ENCODE assay signal across 7 cellular contexts in the genomic region with DNA sequence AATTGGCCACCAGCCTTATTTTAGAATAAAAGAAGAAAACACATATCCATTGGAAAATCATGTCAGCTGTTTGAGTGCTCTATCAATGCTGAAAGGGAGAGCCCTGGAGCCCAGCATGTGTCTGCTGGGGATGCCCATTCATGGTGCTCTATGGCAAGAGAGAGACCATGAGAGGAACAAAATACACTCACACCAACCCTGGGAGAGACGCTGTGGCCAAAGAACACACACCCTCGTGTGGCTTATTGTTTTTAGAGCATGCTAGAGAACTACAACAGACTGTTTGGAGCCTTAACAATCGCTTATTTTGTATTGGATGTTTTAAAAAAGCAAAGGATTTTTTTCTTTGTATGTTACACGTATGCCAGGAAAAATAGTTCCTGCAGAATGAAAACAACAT.
"Had no signal": no experiment of that assay in that cellular context is flagged by ENCODE, and none has a peak within 500 bp of the region (broad histone marks: within the 10 kb centered on the region; RNA-seq: fewer than 3 reads in every experiment).

No MANE protein-coding gene starts in this region.

- H3K9me3 Mint-ChIP-seq: H9 had no signal

- H3K36me3 Mint-ChIP-seq: IgD-negative memory B cell had no signal

- DNase-seq: GM23248, H9, HCEC 1CT, KBM-7 had no signal

- ATAC-seq: HepG2 had no signal

- H3K27ac Mint-ChIP-seq: H9, IgD-negative memory B cell had no signal

- H3K4me1 Mint-ChIP-seq: IgD-negative memory B cell had no signal

- H3K4me3 ChIP-seq: GM23248 had no signal

- H3K4me3 Mint-ChIP-seq: H9, IgD-negative memory B cell had no signal

- H3K27ac ChIP-seq: GM23248, HL-60 had no signal
